Comparison of ENCODE assay signal across 9 cellular contexts in genomic region chr17:39096435-39097158, GRCh38. TPM values are rescaled to one million over a fixed set of nuclear protein-coding genes. Genes with fewer than 3 reads are reported as not detected.
DNase-seq lines count a peak whose midpoint lies in the region; ATAC-seq and TF ChIP-seq lines count a peak whose summit lies in the region.
"Had no signal": no experiment of that assay in that cellular context is flagged by ENCODE, and none has a peak within 500 bp of the region (broad histone marks: within the 10 kb centered on the region; RNA-seq: fewer than 3 reads in every experiment).

No MANE protein-coding gene starts in this region.

- ATAC-seq in activated CD8-positive, alpha-beta T cell treated with anti-CD3 and anti-CD28 coated beads for 36 hours = peak; percentile 29
- ATAC-seq in right cardiac atrium (peak; percentile 16 to 44), GM18502 (IDR thresholded peaks at IDR 0.05; ENCODE audit: poor library complexity, unreplicated experiment) (no peak)
- ATAC-seq in stimulated activated naive CD8-positive, alpha-beta T cell treated with anti-CD3 and anti-CD28 coated beads, Interleukin-15, Interleukin-2, amounts not matched to agents 100 U/mL and 50 U/mL, for 24 hours = no peak

- CTCF ChIA-PET in activated CD8-positive, alpha-beta T cell treated with anti-CD3 and anti-CD28 coated beads for 36 hours (lab: Charles Lee) = interaction anchor here (0.7 to 1.2 kb wide), 3 partner anchors 9 to 114 kb away, joined by 3 read pairs; no protein-coding TSS in a partner anchor

- no peaks in the 10 kb centered on the region for H3K27me3 ChIP-seq in right cardiac atrium (ENCODE audit: control insufficient read depth, insufficient read depth)
- H3K27me3 ChIP-seq in BE2C = no peaks in the 10 kb centered on the region; the same call in 1 of the 2 replicates
- H3K27me3 ChIP-seq in endodermal cell (ENCODE audit: control insufficient read depth, insufficient read depth, low read length, poor library complexity, severe bottlenecking) = no peaks in the 10 kb centered on the region

- no peaks in the 10 kb centered on the region for H3K36me3 Mint-ChIP-seq in activated CD8-positive, alpha-beta T cell treated with anti-CD3 and anti-CD28 coated beads for 36 hours (ENCODE audit: low read depth)
- no peaks in the 10 kb centered on the region for H3K36me3 Mint-ChIP-seq in endodermal cell (ENCODE audit: low read depth)

- H3K4me1 Mint-ChIP-seq in activated CD8-positive, alpha-beta T cell treated with anti-CD3 and anti-CD28 coated beads for 36 hours (ENCODE audit: low read depth) = peaks cover 72% of the 10 kb centered on the region
- H3K4me1 Mint-ChIP-seq in endodermal cell = peaks cover 55% of the 10 kb centered on the region

- H3K27ac Mint-ChIP-seq in activated CD8-positive, alpha-beta T cell treated with anti-CD3 and anti-CD28 coated beads for 36 hours = peak overlapping the region; percentile 88
- H3K27ac Mint-ChIP-seq in endodermal cell = no peak overlapping the region

- no peaks in the 10 kb centered on the region for H3K36me3 ChIP-seq in BE2C
- H3K36me3 ChIP-seq in endodermal cell (ENCODE audit: control insufficient read depth, insufficient read depth, low read length) = no peaks in the 10 kb centered on the region

- intact Hi-C loops in activated CD8-positive, alpha-beta T cell treated with anti-CD3 and anti-CD28 coated beads for 36 hours (cut with micrococcal nuclease) = no loop called here
- intact Hi-C loops in right cardiac atrium (cut with DNase I) = no loop called here

- H3K9ac ChIP-seq in endodermal cell (ENCODE audit: extremely low read depth, low read length, poor library complexity, severe bottlenecking) = no peak overlapping the region

- H3K4me3 ChIP-seq in right cardiac atrium (ENCODE audit: low read length) (no peak overlapping the region), BE2C (ENCODE audit: low read depth, low read length) (no peak overlapping the region), endodermal cell (ENCODE audit: low read length) (no peak overlapping the region)

- H3K4me3 Mint-ChIP-seq in activated CD8-positive, alpha-beta T cell treated with anti-CD3 and anti-CD28 coated beads for 36 hours = peak overlapping the region; percentile 40
- H3K4me3 Mint-ChIP-seq in endodermal cell = no peak overlapping the region

- DNase-seq in SIG-M5 treated with dmso at 0.1 percent for 504 hours (lab: John Stamatoyannopoulos, UW; ENCODE audit: unreplicated experiment) (peak; percentile 53), SIG-M5 (lab: John Stamatoyannopoulos, UW) (no peak), right cardiac atrium (peak in 2 of 3 donors; percentile 70 to 74), BE2C (no peak), endodermal cell (no peak)
- peak; percentile 54 for DNase-seq in activated CD8-positive, alpha-beta T cell treated with anti-CD3 and anti-CD28 coated beads for 36 hours
- peak; percentile 16 for DNase-seq in stimulated activated naive CD8-positive, alpha-beta T cell treated with anti-CD3 and anti-CD28 coated beads, Interleukin-15, Interleukin-2, amounts not matched to agents 100 U/mL and 50 U/mL, for 24 hours

- POLR2A ChIA-PET in activated CD8-positive, alpha-beta T cell treated with anti-CD3 and anti-CD28 coated beads for 36 hours (lab: Charles Lee) = interaction anchor here (0.9 to 1.5 kb wide), 3 partner anchors 26 to 78 kb away, joined by 3 to 4 read pairs (median 3); no protein-coding TSS in a partner anchor

- H3K27ac ChIP-seq in right cardiac atrium (ENCODE audit: low read length) (peak overlapping the region; percentile 38), endodermal cell (ENCODE audit: low read depth, low read length) (no peak overlapping the region)

- peaks cover 5% of the 10 kb centered on the region for H3K4me1 ChIP-seq in right cardiac atrium (ENCODE audit: control insufficient read depth, insufficient read depth, low read length)
- H3K4me1 ChIP-seq in BE2C = peaks cover 6% of the 10 kb centered on the region
- peaks cover 8% of the 10 kb centered on the region for H3K4me1 ChIP-seq in endodermal cell (ENCODE audit: control insufficient read depth, insufficient read depth, low read length)

- no peak for TF ChIP-seq CTCF in activated CD8-positive, alpha-beta T cell treated with anti-CD3 and anti-CD28 coated beads for 36 hours (IDR thresholded peaks at IDR 0.05)
- TF ChIP-seq CTCF in BE2C (IDR thresholded peaks at IDR 0.05; ENCODE audit: low read depth, low read length) (no peak), endodermal cell (conservative IDR thresholded peaks at IDR 0.05) (no peak)

- 42% methylated on average over 11 of the region's 11 CpGs for WGBS in right cardiac atrium
- 91% methylated on average over 9 to 11 of the region's 11 CpGs for WGBS in endodermal cell (ENCODE audit: insufficient coverage in 1 of 2, insufficient read length in 1 of 2), 2 experiments

- no peaks in the 10 kb centered on the region for H3K9me3 Mint-ChIP-seq in activated CD8-positive, alpha-beta T cell treated with anti-CD3 and anti-CD28 coated beads for 36 hours
- no peaks in the 10 kb centered on the region for H3K9me3 Mint-ChIP-seq in endodermal cell

- no peaks in the 10 kb centered on the region for H3K9me3 ChIP-seq in right cardiac atrium (ENCODE audit: control insufficient read depth, low read length)
- H3K9me3 ChIP-seq in BE2C = no peaks in the 10 kb centered on the region
- H3K9me3 ChIP-seq in endodermal cell (ENCODE audit: control insufficient read depth, low read length) = no peaks in the 10 kb centered on the region

- H3K27me3 Mint-ChIP-seq in activated CD8-positive, alpha-beta T cell treated with anti-CD3 and anti-CD28 coated beads for 36 hours = no peaks in the 10 kb centered on the region
- peaks cover 5% of the 10 kb centered on the region for H3K27me3 Mint-ChIP-seq in endodermal cell (ENCODE audit: insufficient read depth)

RNA-seq across cellular contexts. Expression of gene PLXDC1, which starts 54.8 kb away (rescaled TPM):
- total RNA-seq in activated CD8-positive, alpha-beta T cell treated with anti-CD3 and anti-CD28 coated beads for 36 hours = 1 to 10 TPM; 1.7 to 2.4 TPM
- total RNA-seq in right cardiac atrium = 10 to 100 TPM in 1 of 4 donors, 1 to 10 TPM in 3; 4.4 to 14.6 (median 5.8) TPM
- 13.0 TPM for polyA plus RNA-seq in right cardiac atrium
- polyA plus RNA-seq in BE2C (2012; ENCODE audit: insufficient read depth, insufficient read length, low read depth) = 1.0 TPM
- total RNA-seq in endodermal cell = 1 to 10 TPM; 9.0 TPM
- 2.3 TPM for polyA plus RNA-seq in endodermal cell (2013, experiment 1 of 2)
- 1.4 TPM for polyA plus RNA-seq in endodermal cell (2013, experiment 2 of 2)
- total RNA-seq: dermis microvascular lymphatic vessel endothelial cell had no signal

Comparison
In these comparisons a context has a peak if more than half of its experiments do, and no peak if none do; other contexts are left out.
1. DNase-seq: peak in SIG-M5 treated with dmso at 0.1 percent for 504 hours (single experiment), activated CD8-positive, alpha-beta T cell treated with anti-CD3 and anti-CD28 coated beads for 36 hours (single experiment), right cardiac atrium (2 of 3) and stimulated activated naive CD8-positive, alpha-beta T cell treated with anti-CD3 and anti-CD28 coated beads, Interleukin-15, Interleukin-2, amounts not matched to agents 100 U/mL and 50 U/mL, for 24 hours (single experiment); none in SIG-M5 (single experiment), BE2C (single experiment) and endodermal cell (single experiment).
2. ATAC-seq: peak in activated CD8-positive, alpha-beta T cell treated with anti-CD3 and anti-CD28 coated beads for 36 hours (single experiment) and right cardiac atrium (2 of 2); none in stimulated activated naive CD8-positive, alpha-beta T cell treated with anti-CD3 and anti-CD28 coated beads, Interleukin-15, Interleukin-2, amounts not matched to agents 100 U/mL and 50 U/mL, for 24 hours (single experiment) and GM18502 (single experiment).